In genomic region chr12:57813971-57814771, GRCh38 we compare ENCODE assay signal across 1 cellular context.
A peak's percentile ranks its signal among the peaks of the same experiment; 100 is the strongest.
TF ChIP-seq lines count a peak whose summit lies in the region.

No MANE protein-coding gene starts in this region.

TF ChIP-seq in HepG2, 621 proteins besides CTCF, POLR2A, EP300 and RAD21 (continued from another document and continues in another):
- TF ChIP-seq HMGXB4 (CRISPR knock-in tag; IDR thresholded peaks at IDR 0.05; ENCODE audit: borderline replicate concordance in 1 of 2, low read depth in 1 of 2) (0 out of 4 replicates have a peak, but pooled peaks of 1 of the 2 experiments have one; percentile 44), RXRA (CRISPR knock-in tag; IDR thresholded peaks at IDR 0.05) (peak; percentile 30; the same call in 1 of the 2 replicates), TCF12 (IDR thresholded peaks at IDR 0.05) (no peak), TCF12 (CRISPR knock-in tag; IDR thresholded peaks at IDR 0.05) (no peak), ZBTB20 (CRISPR knock-in tag; IDR thresholded peaks at IDR 0.05; ENCODE audit: borderline replicate concordance, low read depth) (no peak), ATF2 (CRISPR knock-in tag; IDR thresholded peaks at IDR 0.05) (peak; percentile 43; the same call in 1 of the 2 replicates), ZNF772 (CRISPR knock-in tag; IDR thresholded peaks at IDR 0.05) (no peak), ZNF383 (CRISPR knock-in tag; IDR thresholded peaks at IDR 0.05; ENCODE audit: borderline replicate concordance) (no peak), MBD4 (IDR thresholded peaks at IDR 0.05; ENCODE audit: borderline replicate concordance, low read length) (no peak), SYNCRIP (IDR thresholded peaks at IDR 0.05; ENCODE audit: insufficient read depth, low read depth, low read length) (no peak), ZNF275 (CRISPR knock-in tag; IDR thresholded peaks at IDR 0.05; ENCODE audit: borderline replicate concordance) (no peak), IRF2 (CRISPR knock-in tag; IDR thresholded peaks at IDR 0.05) (no peak), ZSCAN12 (CRISPR knock-in tag; IDR thresholded peaks at IDR 0.05) (no peak), CSRNP1 (CRISPR knock-in tag; IDR thresholded peaks at IDR 0.05) (no peak), GLMP (CRISPR knock-in tag; IDR thresholded peaks at IDR 0.05; ENCODE audit: borderline replicate concordance) (no peak), SRF (IDR thresholded peaks at IDR 0.05; ENCODE audit: low read depth, low read length) (no peak), ZNF605 (CRISPR knock-in tag; IDR thresholded peaks at IDR 0.05) (peak; percentile 46; the same call in 1 of the 2 replicates), YEATS4 (CRISPR knock-in tag; IDR thresholded peaks at IDR 0.05; ENCODE audit: borderline replicate concordance) (0 out of 2 replicates have a peak, but pooled peaks have one; percentile 44), TOE1 (CRISPR knock-in tag; IDR thresholded peaks at IDR 0.05) (no peak), FOXP1 (IDR thresholded peaks at IDR 0.05) (no peak), FOXP1 (CRISPR knock-in tag; IDR thresholded peaks at IDR 0.05) (no peak), CENPX (CRISPR knock-in tag; IDR thresholded peaks at IDR 0.05) (no peak), MZF1 (CRISPR knock-in tag; IDR thresholded peaks at IDR 0.05; ENCODE audit: borderline replicate concordance) (no peak), ESRRA (CRISPR knock-in tag; IDR thresholded peaks at IDR 0.05; ENCODE audit: low read depth) (peak; percentile 66; the same call in 1 of the 2 replicates), TARDBP (CRISPR knock-in tag; IDR thresholded peaks at IDR 0.05) (0 out of 2 replicates have a peak, but pooled peaks have one; percentile 18), TFAP4 (IDR thresholded peaks at IDR 0.05; ENCODE audit: borderline replicate concordance, low read depth) (no peak), ZNF674 (CRISPR knock-in tag; IDR thresholded peaks at IDR 0.05; ENCODE audit: low read depth) (no peak), ZNF747 (CRISPR knock-in tag; IDR thresholded peaks at IDR 0.05; ENCODE audit: borderline replicate concordance) (no peak), ZNF264 (CRISPR knock-in tag; IDR thresholded peaks at IDR 0.05) (no peak), NFRKB (IDR thresholded peaks at IDR 0.05) (no peak), ZNF10 (CRISPR knock-in tag; IDR thresholded peaks at IDR 0.05; ENCODE audit: borderline replicate concordance, low read depth) (no peak), ZNF609 (CRISPR knock-in tag; IDR thresholded peaks at IDR 0.05; ENCODE audit: borderline replicate concordance) (no peak), EHMT2 (IDR thresholded peaks at IDR 0.05; ENCODE audit: borderline replicate concordance, low read depth, low read length) (no peak), NPAS2 (CRISPR knock-in tag; IDR thresholded peaks at IDR 0.05; ENCODE audit: borderline replicate concordance) (no peak), SNAPC2 (CRISPR knock-in tag; IDR thresholded peaks at IDR 0.05) (no peak), HOXD1 (CRISPR knock-in tag; IDR thresholded peaks at IDR 0.05) (no peak), ZUFSP (CRISPR knock-in tag; IDR thresholded peaks at IDR 0.05; ENCODE audit: borderline replicate concordance) (no peak), SKI (IDR thresholded peaks at IDR 0.05; ENCODE audit: partially characterized antibody) (no peak), ZSCAN20 (CRISPR knock-in tag; IDR thresholded peaks at IDR 0.05; ENCODE audit: borderline replicate concordance) (no peak), NONO (IDR thresholded peaks at IDR 0.05) (no peak), NONO (CRISPR knock-in tag; conservative IDR thresholded peaks at IDR 0.05) (no peak), ZNF317 (CRISPR knock-in tag; IDR thresholded peaks at IDR 0.05) (no peak), SP5 (CRISPR knock-in tag; IDR thresholded peaks at IDR 0.05; ENCODE audit: borderline replicate concordance, low read depth) (peak; percentile 21; the same call in 1 of the 2 replicates), BRCA1 (CRISPR knock-in tag; IDR thresholded peaks at IDR 0.05) (no peak), ZNF713 (CRISPR knock-in tag; IDR thresholded peaks at IDR 0.05) (no peak)
- TF ChIP-seq, protein P1, sequence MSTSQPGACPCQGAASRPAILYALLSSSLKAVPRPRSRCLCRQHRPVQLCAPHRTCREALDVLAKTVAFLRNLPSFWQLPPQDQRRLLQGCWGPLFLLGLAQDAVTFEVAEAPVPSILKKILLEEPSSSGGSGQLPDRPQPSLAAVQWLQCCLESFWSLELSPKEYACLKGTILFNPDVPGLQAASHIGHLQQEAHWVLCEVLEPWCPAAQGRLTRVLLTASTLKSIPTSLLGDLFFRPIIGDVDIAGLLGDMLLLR (CRISPR knock-in tag; IDR thresholded peaks at IDR 0.05): no peak
- TF ChIP-seq, protein P2, sequence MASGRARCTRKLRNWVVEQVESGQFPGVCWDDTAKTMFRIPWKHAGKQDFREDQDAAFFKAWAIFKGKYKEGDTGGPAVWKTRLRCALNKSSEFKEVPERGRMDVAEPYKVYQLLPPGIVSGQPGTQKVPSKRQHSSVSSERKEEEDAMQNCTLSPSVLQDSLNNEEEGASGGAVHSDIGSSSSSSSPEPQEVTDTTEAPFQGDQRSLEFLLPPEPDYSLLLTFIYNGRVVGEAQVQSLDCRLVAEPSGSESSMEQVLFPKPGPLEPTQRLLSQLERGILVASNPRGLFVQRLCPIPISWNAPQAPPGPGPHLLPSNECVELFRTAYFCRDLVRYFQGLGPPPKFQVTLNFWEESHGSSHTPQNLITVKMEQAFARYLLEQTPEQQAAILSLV (CRISPR knock-in tag; IDR thresholded peaks at IDR 0.05; ENCODE audit: borderline replicate concordance): no peak
- TF ChIP-seq, protein P3, sequence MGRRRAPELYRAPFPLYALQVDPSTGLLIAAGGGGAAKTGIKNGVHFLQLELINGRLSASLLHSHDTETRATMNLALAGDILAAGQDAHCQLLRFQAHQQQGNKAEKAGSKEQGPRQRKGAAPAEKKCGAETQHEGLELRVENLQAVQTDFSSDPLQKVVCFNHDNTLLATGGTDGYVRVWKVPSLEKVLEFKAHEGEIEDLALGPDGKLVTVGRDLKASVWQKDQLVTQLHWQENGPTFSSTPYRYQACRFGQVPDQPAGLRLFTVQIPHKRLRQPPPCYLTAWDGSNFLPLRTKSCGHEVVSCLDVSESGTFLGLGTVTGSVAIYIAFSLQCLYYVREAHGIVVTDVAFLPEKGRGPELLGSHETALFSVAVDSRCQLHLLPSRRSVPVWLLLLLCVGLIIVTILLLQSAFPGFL (CRISPR knock-in tag; IDR thresholded peaks at IDR 0.05): no peak
- TF ChIP-seq, protein P4, sequence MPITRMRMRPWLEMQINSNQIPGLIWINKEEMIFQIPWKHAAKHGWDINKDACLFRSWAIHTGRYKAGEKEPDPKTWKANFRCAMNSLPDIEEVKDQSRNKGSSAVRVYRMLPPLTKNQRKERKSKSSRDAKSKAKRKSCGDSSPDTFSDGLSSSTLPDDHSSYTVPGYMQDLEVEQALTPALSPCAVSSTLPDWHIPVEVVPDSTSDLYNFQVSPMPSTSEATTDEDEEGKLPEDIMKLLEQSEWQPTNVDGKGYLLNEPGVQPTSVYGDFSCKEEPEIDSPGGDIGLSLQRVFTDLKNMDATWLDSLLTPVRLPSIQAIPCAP (CRISPR knock-in tag; IDR thresholded peaks at IDR 0.05; ENCODE audit: low read depth): no peak
